Comparison of ENCODE assay signal across 18 cellular contexts in genomic region chr14:24121210-24121609, GRCh38. TPM values are rescaled to one million over a fixed set of nuclear protein-coding genes. Genes with fewer than 3 reads are reported as not detected.
DNase-seq lines count a peak whose midpoint lies in the region; ATAC-seq and TF ChIP-seq lines count a peak whose summit lies in the region.
"Had no signal": no experiment of that assay in that cellular context is flagged by ENCODE, and none has a peak within 500 bp of the region (broad histone marks: within the 10 kb centered on the region; RNA-seq: fewer than 3 reads in every experiment).

No MANE protein-coding gene starts in this region.

- intact Hi-C loops in natural killer cell (cut with micrococcal nuclease), result no loop called here

- no peak overlapping the region for H3K4me3 Mint-ChIP-seq in natural killer cell treated with Interleukin-12 subunit alpha and Interleukin-12 subunit beta and Interleukin-15 and Interleukin-18, amount 100 ng/mL, for 72 hours
- H3K4me3 Mint-ChIP-seq in natural killer cell, result no peak overlapping the region
- no peak overlapping the region for H3K4me3 Mint-ChIP-seq in stimulated activated memory B cell treated with anti-CD40 and anti-IgM and Interleukin-4, amounts not matched to agents 10 μg/mL and 1 μg/mL and 100 μg/mL, for 72 hours
- H3K4me3 Mint-ChIP-seq: CD4-positive, alpha-beta memory T cell; GM23338; HFFc6 had no signal

- H3K27ac ChIP-seq in cingulate gyrus (ENCODE audit: low read depth, low read length), result peak overlapping the region; percentile 61

- DNase-seq in natural killer cell treated with Interleukin-12 subunit alpha and Interleukin-12 subunit beta and Interleukin-15 and Interleukin-18, amount 100 ng/mL, for 72 hours (ENCODE audit: low spot score), result peak; percentile 37
- DNase-seq in natural killer cell (no peak), HK-2 (ENCODE audit: unreplicated experiment) (no peak), DMS53 treated with DMSO at 0.1 percent for 48 hours (lab: John Stamatoyannopoulos, UW; ENCODE audit: unreplicated experiment) (no peak)
- DNase-seq: C1 segment of cervical spinal cord; Calu3; CD4-positive, alpha-beta memory T cell; COR-L47; DMS53; DND-41; HFFc6 had no signal

- peaks cover 8 to 10% of the 10 kb centered on the region in 2 donors for H3K4me1 Mint-ChIP-seq in natural killer cell treated with Interleukin-12 subunit alpha and Interleukin-12 subunit beta and Interleukin-15 and Interleukin-18, amount 100 ng/mL, for 72 hours (ENCODE audit: low read depth in 2 of 2)
- peaks cover 7 to 10% of the 10 kb centered on the region in 2 donors for H3K4me1 Mint-ChIP-seq in natural killer cell
- H3K4me1 Mint-ChIP-seq in stimulated activated memory B cell treated with anti-CD40 and anti-IgM and Interleukin-4, amounts not matched to agents 10 μg/mL and 1 μg/mL and 100 μg/mL, for 72 hours, result peaks cover 62% of the 10 kb centered on the region

- H3K27me3 Mint-ChIP-seq in natural killer cell treated with Interleukin-12 subunit alpha and Interleukin-12 subunit beta and Interleukin-15 and Interleukin-18, amount 100 ng/mL, for 72 hours, result no peaks in the 10 kb centered on the region
- H3K27me3 Mint-ChIP-seq in natural killer cell (ENCODE audit: low read depth in 2 of 2), result no peaks in the 10 kb centered on the region
- no peaks in the 10 kb centered on the region for H3K27me3 Mint-ChIP-seq in stimulated activated memory B cell treated with anti-CD40 and anti-IgM and Interleukin-4, amounts not matched to agents 10 μg/mL and 1 μg/mL and 100 μg/mL, for 72 hours
- H3K27me3 Mint-ChIP-seq: CD4-positive, alpha-beta memory T cell had no signal

- no peak for ATAC-seq in natural killer cell treated with Interleukin-12 subunit alpha and Interleukin-12 subunit beta and Interleukin-15 and Interleukin-18, amount 100 ng/mL, for 72 hours
- ATAC-seq in natural killer cell, result no peak
- no peak for ATAC-seq in stimulated activated memory B cell treated with anti-CD40 and anti-IgM and Interleukin-4, amounts not matched to agents 10 μg/mL and 1 μg/mL and 100 μg/mL, for 72 hours
- ATAC-seq in GM19397 (IDR thresholded peaks at IDR 0.05; ENCODE audit: unreplicated experiment), result no peak
- ATAC-seq: GM23338 had no signal

- no peak for TF ChIP-seq CTCF in natural killer cell (IDR thresholded peaks at IDR 0.05)

- H3K27ac Mint-ChIP-seq in natural killer cell treated with Interleukin-12 subunit alpha and Interleukin-12 subunit beta and Interleukin-15 and Interleukin-18, amount 100 ng/mL, for 72 hours, result no peak overlapping the region
- no peak overlapping the region for H3K27ac Mint-ChIP-seq in natural killer cell
- peak overlapping the region; percentile 92 for H3K27ac Mint-ChIP-seq in stimulated activated memory B cell treated with anti-CD40 and anti-IgM and Interleukin-4, amounts not matched to agents 10 μg/mL and 1 μg/mL and 100 μg/mL, for 72 hours
- H3K27ac Mint-ChIP-seq: GM23338, HFFc6 had no signal

- peaks cover 19% of the 10 kb centered on the region for H3K36me3 Mint-ChIP-seq in natural killer cell treated with Interleukin-12 subunit alpha and Interleukin-12 subunit beta and Interleukin-15 and Interleukin-18, amount 100 ng/mL, for 72 hours
- H3K36me3 Mint-ChIP-seq in natural killer cell, result peaks cover 6% of the 10 kb centered on the region
- peaks cover 60% of the 10 kb centered on the region for H3K36me3 Mint-ChIP-seq in stimulated activated memory B cell treated with anti-CD40 and anti-IgM and Interleukin-4, amounts not matched to agents 10 μg/mL and 1 μg/mL and 100 μg/mL, for 72 hours

- H3K9me3 Mint-ChIP-seq in natural killer cell treated with Interleukin-12 subunit alpha and Interleukin-12 subunit beta and Interleukin-15 and Interleukin-18, amount 100 ng/mL, for 72 hours, result no peaks in the 10 kb centered on the region
- no peaks in the 10 kb centered on the region for H3K9me3 Mint-ChIP-seq in natural killer cell
- H3K9me3 Mint-ChIP-seq in stimulated activated memory B cell treated with anti-CD40 and anti-IgM and Interleukin-4, amounts not matched to agents 10 μg/mL and 1 μg/mL and 100 μg/mL, for 72 hours, result no peaks in the 10 kb centered on the region
- H3K9me3 Mint-ChIP-seq: CD4-positive, alpha-beta memory T cell; GM23338; HFFc6 had no signal

RNA-seq across cellular contexts. Expression of gene NRL, which starts 6.5 kb away (rescaled TPM):
- total RNA-seq in natural killer cell treated with Interleukin-12 subunit alpha and Interleukin-12 subunit beta and Interleukin-15 and Interleukin-18, amount 100 ng/mL, for 72 hours, result 1 to 10 TPM; 1.8 to 2.2 TPM
- 1 to 10 TPM in 2 of 3 donors, under 1 TPM in 1; 0.78 to 3.3 (median 2.8) TPM for total RNA-seq in natural killer cell
- total RNA-seq: A172 had no signal

RNA-seq across cellular contexts. Expression of gene DCAF11, which starts 6.6 kb away (rescaled TPM):
- 10 to 100 TPM; 87.4 to 96.1 TPM for total RNA-seq in natural killer cell treated with Interleukin-12 subunit alpha and Interleukin-12 subunit beta and Interleukin-15 and Interleukin-18, amount 100 ng/mL, for 72 hours
- total RNA-seq in natural killer cell, result 10 to 100 TPM; 77.5 to 99.3 (median 96.3) TPM

RNA-seq across cellular contexts. Expression of gene FITM1, which starts 9.2 kb away (rescaled TPM):
- total RNA-seq in natural killer cell treated with Interleukin-12 subunit alpha and Interleukin-12 subunit beta and Interleukin-15 and Interleukin-18, amount 100 ng/mL, for 72 hours, result 1 to 10 TPM in 1 of 2 donors, under 1 TPM in 1; 0.67 to 1.8 TPM
- 1 to 10 TPM in 2 of 3 donors, under 1 TPM in 1; 0.80 to 2.8 (median 2.3) TPM for total RNA-seq in natural killer cell
- total RNA-seq: A172, A673, GM23338, H4, HFFc6 had no signal

RNA-seq across cellular contexts. Expression of gene PSME1, which starts 14.8 kb away (rescaled TPM):
- 100 to 1,000 TPM; 237 to 406 TPM for total RNA-seq in natural killer cell treated with Interleukin-12 subunit alpha and Interleukin-12 subunit beta and Interleukin-15 and Interleukin-18, amount 100 ng/mL, for 72 hours
- total RNA-seq in natural killer cell, result 100 to 1,000 TPM; 315 to 345 (median 318) TPM

RNA-seq across cellular contexts. Expression of gene EMC9, which starts 20.2 kb away (rescaled TPM):
- 10 to 100 TPM; 28.7 to 37.5 TPM for total RNA-seq in natural killer cell treated with Interleukin-12 subunit alpha and Interleukin-12 subunit beta and Interleukin-15 and Interleukin-18, amount 100 ng/mL, for 72 hours
- 10 to 100 TPM in 2 of 3 donors, 1 to 10 TPM in 1; 9.3 to 12.3 (median 12.0) TPM for total RNA-seq in natural killer cell
